In the genomic region with DNA sequence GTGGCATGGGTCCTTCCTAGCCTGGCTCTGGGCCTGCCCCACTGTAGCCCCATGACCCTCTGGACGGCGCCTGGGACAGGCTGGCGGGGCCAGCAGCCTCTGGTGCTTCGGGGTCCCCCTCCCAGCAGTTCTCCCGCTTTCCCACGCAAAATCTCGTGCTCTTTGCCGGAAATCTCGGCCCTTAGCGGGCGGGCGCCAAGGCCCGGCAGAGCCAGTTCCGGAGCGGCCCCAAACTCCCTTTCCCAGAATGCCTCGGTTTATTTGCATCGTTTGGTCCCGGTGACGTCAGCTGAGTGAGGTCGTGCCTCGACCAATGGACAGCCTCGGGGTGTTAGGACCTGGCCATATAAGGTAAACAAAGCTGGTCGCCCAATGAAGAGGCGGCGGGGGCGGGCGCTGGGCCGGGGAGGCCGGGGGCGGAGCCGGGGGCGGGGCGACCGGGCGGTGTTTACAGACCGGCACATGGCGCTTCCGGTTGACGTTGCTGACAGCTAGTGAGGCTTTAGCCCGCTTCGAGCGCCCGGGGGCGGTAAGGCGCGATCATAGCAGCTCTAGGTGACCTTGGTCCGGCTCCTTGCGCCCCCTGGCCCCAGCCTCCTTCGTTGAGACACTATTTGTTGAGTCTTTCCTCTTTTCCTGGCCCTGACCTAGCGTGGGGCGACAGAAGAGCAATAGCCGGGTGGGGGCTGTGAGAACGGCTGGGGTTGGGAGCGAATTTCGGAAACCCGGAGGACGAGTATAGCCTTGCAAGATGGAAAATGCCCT, we compare ENCODE assay signal across 8 cellular contexts. TPM values are rescaled to one million over a fixed set of nuclear protein-coding genes. Genes with fewer than 3 reads are reported as not detected.
DNase-seq lines count a peak whose midpoint lies in the region; ATAC-seq and TF ChIP-seq lines count a peak whose summit lies in the region.

No MANE protein-coding gene starts in this region.

- peak overlapping the region; percentile 42 for H3K4me3 ChIP-seq in Caco-2 (ENCODE audit: low read depth, low read length)
- H3K4me3 ChIP-seq in endocrine pancreas (ENCODE audit: control insufficient read depth, insufficient read depth, low read length) = no peak overlapping the region
- H3K4me3 ChIP-seq in mesendoderm (ENCODE audit: low read length) = peak overlapping the region; percentile 37

- no peak overlapping the region for H2BK120ac ChIP-seq in mesendoderm (ENCODE audit: low read depth, low read length)

- POLR2A ChIA-PET in Caco-2 (lab: Charles Lee) = interaction anchor here (0.6 to 1.6 kb wide), 7 partner anchors 9 to 363 kb away, joined by 3 to 20 read pairs (median 7); partner anchors contain the start of genes ANKS3, CDIP1, DNAAF8 and MGRN1

- H3K4ac ChIP-seq in mesendoderm (ENCODE audit: low read depth, low read length) = peak overlapping the region; percentile 82

- BruUV-seq in Caco-2 (replicated peaks; lab: Mats Ljungman, UMichigan) = no TSS peak

- DNase-seq in Caco-2 (peak; percentile 98 to 100), HT1080 (ENCODE audit: low read depth) (peak; percentile 99), NOMO-1 (lab: John Stamatoyannopoulos, UW; ENCODE audit: unreplicated experiment in 2 of 2) (peak; percentile 100), mesendoderm (peak; percentile 100)
- peak; percentile 100 for DNase-seq in activated CD8-positive, alpha-beta memory T cell treated with anti-CD3 and anti-CD28 coated beads, Interleukin-2, amount 10 ng/mL, durations not matched to agents 7 days and 5 days
- peak; percentile 97 for DNase-seq in stimulated activated CD8-positive, alpha-beta memory T cell treated with anti-CD3 and anti-CD28 coated beads, Interleukin-15, amount 100 ng/mL, for 1 hour (ENCODE audit: low read depth)

- H3K27me3 ChIP-seq in Caco-2 (replicated peaks; ENCODE audit: control insufficient read depth, insufficient read depth, low read length) (no peaks in the 10 kb centered on the region), endocrine pancreas (ENCODE audit: control insufficient read depth, insufficient read depth, low read length) (no peaks in the 10 kb centered on the region), mesendoderm (ENCODE audit: insufficient read depth, low read length, poor library complexity) (no peaks in the 10 kb centered on the region)

- H3K18ac ChIP-seq in mesendoderm (ENCODE audit: low read length) = peak overlapping the region; percentile 77

- H3K9ac ChIP-seq in endocrine pancreas (ENCODE audit: control insufficient read depth, insufficient read depth, low read length) = peak overlapping the region; percentile 30
- peak overlapping the region; percentile 83 for H3K9ac ChIP-seq in mesendoderm (ENCODE audit: low read length)

- peak overlapping the region; percentile 92 for H3K56ac ChIP-seq in mesendoderm (ENCODE audit: low read length)

- H3K4me2 ChIP-seq in mesendoderm (ENCODE audit: low read length) = peak overlapping the region; percentile 77

- peak overlapping the region; percentile 80 for H3K23ac ChIP-seq in mesendoderm (ENCODE audit: low read length)

- intact Hi-C loops in Caco-2 (cut with micrococcal nuclease; ENCODE audit: unreplicated experiment) = loop anchor here (1.0 kb wide), 1 partner anchor 8 kb away; the partner anchor contains the start of gene MGRN1

- TF ChIP-seq CTCF in Caco-2 (IDR thresholded peaks at IDR 0.05; ENCODE audit: insufficient read depth in 1 of 2, low read depth in 1 of 2, low read length in 1 of 2, severe bottlenecking in 1 of 2, unreplicated experiment in 1 of 2) = peak; percentile 33 to 63

- H3K27ac Mint-ChIP-seq in Caco-2 (ENCODE audit: unreplicated experiment) = peak overlapping the region; percentile 100
- peak overlapping the region; percentile 95 for H3K27ac Mint-ChIP-seq in activated CD8-positive, alpha-beta memory T cell treated with anti-CD3 and anti-CD28 coated beads, Interleukin-2, amount 10 ng/mL, durations not matched to agents 7 days and 5 days

- peak overlapping the region; percentile 93 for H3K27ac ChIP-seq in mesendoderm (ENCODE audit: low read depth, low read length)

- H3K9me3 ChIP-seq in Caco-2 = no peaks in the 10 kb centered on the region
- no peaks in the 10 kb centered on the region for H3K9me3 ChIP-seq in endocrine pancreas (ENCODE audit: control insufficient read depth, low read length)

- H3K27me3 Mint-ChIP-seq in Caco-2 (ENCODE audit: insufficient read depth, unreplicated experiment) = no peaks in the 10 kb centered on the region
- H3K27me3 Mint-ChIP-seq in activated CD8-positive, alpha-beta memory T cell treated with anti-CD3 and anti-CD28 coated beads, Interleukin-2, amount 10 ng/mL, durations not matched to agents 7 days and 5 days = no peaks in the 10 kb centered on the region

- H3K36me3 Mint-ChIP-seq in Caco-2 (ENCODE audit: insufficient read depth, unreplicated experiment) = peaks cover 24% of the 10 kb centered on the region
- H3K36me3 Mint-ChIP-seq in activated CD8-positive, alpha-beta memory T cell treated with anti-CD3 and anti-CD28 coated beads, Interleukin-2, amount 10 ng/mL, durations not matched to agents 7 days and 5 days = no peaks in the 10 kb centered on the region

- H3K79me2 ChIP-seq in mesendoderm (ENCODE audit: control insufficient read depth, insufficient read depth, low read length) = peaks cover 27% of the 10 kb centered on the region

- H3K4me3 Mint-ChIP-seq in Caco-2 (ENCODE audit: unreplicated experiment) = peak overlapping the region; percentile 94
- H3K4me3 Mint-ChIP-seq in activated CD8-positive, alpha-beta memory T cell treated with anti-CD3 and anti-CD28 coated beads, Interleukin-2, amount 10 ng/mL, durations not matched to agents 7 days and 5 days = peak overlapping the region; percentile 86

- peaks cover 7% of the 10 kb centered on the region for H3K4me1 Mint-ChIP-seq in Caco-2 (ENCODE audit: low read depth, unreplicated experiment)
- H3K4me1 Mint-ChIP-seq in activated CD8-positive, alpha-beta memory T cell treated with anti-CD3 and anti-CD28 coated beads, Interleukin-2, amount 10 ng/mL, durations not matched to agents 7 days and 5 days = peaks cover 29% of the 10 kb centered on the region

- peak; percentile 68 for ATAC-seq in GM21360 (IDR thresholded peaks at IDR 0.05; ENCODE audit: unreplicated experiment)
- ATAC-seq in activated CD8-positive, alpha-beta memory T cell treated with anti-CD3 and anti-CD28 coated beads, Interleukin-2, amount 10 ng/mL, durations not matched to agents 7 days and 5 days = peak; percentile 90

- no peak overlapping the region for H2AK5ac ChIP-seq in mesendoderm (ENCODE audit: low read length)

- H3K4me1 ChIP-seq in Caco-2 = peaks cover 42% of the 10 kb centered on the region
- no peaks in the 10 kb centered on the region for H3K4me1 ChIP-seq in endocrine pancreas (ENCODE audit: control insufficient read depth, insufficient read depth, low read length)
- H3K4me1 ChIP-seq in mesendoderm (ENCODE audit: control insufficient read depth, low read depth, low read length) = peaks cover 7% of the 10 kb centered on the region

- no CpG with 5 or more reads among the region's 57 CpGs for whole genome bisulfite sequencing in mesendoderm (ENCODE audit: extremely low coverage, insufficient coverage, low lambda C conversion rate)

- peaks cover 10% of the 10 kb centered on the region for H3K79me1 ChIP-seq in mesendoderm (ENCODE audit: low read length)

- no peaks in the 10 kb centered on the region for H3K9me3 Mint-ChIP-seq in Caco-2 (ENCODE audit: unreplicated experiment)
- H3K9me3 Mint-ChIP-seq in activated CD8-positive, alpha-beta memory T cell treated with anti-CD3 and anti-CD28 coated beads, Interleukin-2, amount 10 ng/mL, durations not matched to agents 7 days and 5 days (ENCODE audit: low read depth) = no peaks in the 10 kb centered on the region

- no peak overlapping the region for H2BK15ac ChIP-seq in mesendoderm (replicated peaks; ENCODE audit: low read depth)

- CTCF ChIA-PET in Caco-2 (lab: Charles Lee) = interaction anchor here (0.5 to 2.6 kb wide), 7 partner anchors 9 to 342 kb away, joined by 3 to 13 read pairs (median 6); partner anchors contain the start of genes ANKS3, DNAAF8, MGRN1 and SEC14L5
- CTCF ChIA-PET in activated CD8-positive, alpha-beta memory T cell treated with anti-CD3 and anti-CD28 coated beads, Interleukin-2, amount 10 ng/mL, durations not matched to agents 7 days and 5 days (lab: Charles Lee) = interaction anchor here (0.6 to 5.6 kb wide), 10 partner anchors 9 to 213 kb away, joined by 3 to 44 read pairs (median 4); partner anchors contain the start of genes CDIP1 and MGRN1

- no peak overlapping the region for H4K5ac ChIP-seq in mesendoderm (ENCODE audit: low read length)

- H3K36me3 ChIP-seq in Caco-2 (ENCODE audit: control insufficient read depth, insufficient read depth, low read length) (no peaks in the 10 kb centered on the region; the same call in 1 of the 2 replicates), endocrine pancreas (ENCODE audit: control insufficient read depth, insufficient read depth, low read length) (no peaks in the 10 kb centered on the region), mesendoderm (ENCODE audit: control insufficient read depth, insufficient read depth, low read length) (no peaks in the 10 kb centered on the region)

- H4K8ac ChIP-seq in mesendoderm (ENCODE audit: low read depth, low read length) = peak overlapping the region; percentile 84

- H2BK5ac ChIP-seq in mesendoderm (ENCODE audit: low read length) = peak overlapping the region; percentile 46

RNA-seq across cellular contexts. Expression of gene UBALD1, which starts 1.5 kb away (rescaled TPM):
- 32.4 and 36.2 TPM in 2 replicates for total RNA-seq in Caco-2 (2022)
- 30.4 and 44.2 TPM in 2 replicates for total RNA-seq in HT1080 (2014; rRNA removed; shearing (Covaris generic))
- 37.2 and 41.2 TPM in 2 replicates for polyA plus RNA-seq in HT1080 (2015; cell fraction: cytosol; rRNA removed)
- 29.0 and 38.1 TPM in 2 replicates for polyA plus RNA-seq in HT1080 (2015; cell fraction: nucleus; rRNA removed)
- 10 to 100 TPM; 20.2 to 27.7 TPM for total RNA-seq in activated CD8-positive, alpha-beta memory T cell treated with anti-CD3 and anti-CD28 coated beads, Interleukin-2, amount 10 ng/mL, durations not matched to agents 7 days and 5 days
- polyA plus RNA-seq in mesendoderm (2013, experiment 1 of 2) = 51.1 TPM
- 52.2 TPM for polyA plus RNA-seq in mesendoderm (2013, experiment 2 of 2)

RNA-seq across cellular contexts. Expression of gene MGRN1, which starts 8.4 kb away (rescaled TPM):
- total RNA-seq in Caco-2 (2022) = 67.1 and 72.3 TPM in 2 replicates
- 13.3 and 24.0 TPM in 2 replicates for total RNA-seq in HT1080 (2014; rRNA removed; shearing (Covaris generic))
- 41.3 and 44.2 TPM in 2 replicates for polyA plus RNA-seq in HT1080 (2015; cell fraction: cytosol; rRNA removed)
- polyA plus RNA-seq in HT1080 (2015; cell fraction: nucleus; rRNA removed) = 32.0 and 39.8 TPM in 2 replicates
- 10 to 100 TPM; 76.9 to 92.1 TPM for total RNA-seq in activated CD8-positive, alpha-beta memory T cell treated with anti-CD3 and anti-CD28 coated beads, Interleukin-2, amount 10 ng/mL, durations not matched to agents 7 days and 5 days
- 43.1 TPM for polyA plus RNA-seq in mesendoderm (2013, experiment 1 of 2)
- polyA plus RNA-seq in mesendoderm (2013, experiment 2 of 2) = 43.5 TPM
